Comparison of ENCODE assay signal across 28 cellular contexts in genomic region chr12:111907740-111908139, GRCh38.
"Had no signal": no experiment of that assay in that cellular context is flagged by ENCODE, and none has a peak within 500 bp of the region (broad histone marks: within the 10 kb centered on the region; RNA-seq: fewer than 3 reads in every experiment).

No MANE protein-coding gene starts in this region.

- DNase-seq: colonic mucosa; cortex of kidney; dermis blood vessel endothelial cell; dorsolateral prefrontal cortex; effector CD4-positive, alpha-beta T cell; effector CD8-positive, alpha-beta T cell; effector memory CD4-positive, alpha-beta T cell; effector memory CD8-positive, alpha-beta T cell; endodermal cell; erythroblast; esophagus squamous epithelium; foreskin fibroblast; foreskin keratinocyte; foreskin melanocyte; gastrocnemius medialis; glutamatergic neuron; head of caudate nucleus; heart left ventricle; heart right ventricle had no signal

- H3K36me3 ChIP-seq: gastrocnemius medialis, gastroesophageal sphincter had no signal

- H3K27me3 Mint-ChIP-seq: dendritic cell treated with granulocyte-macrophage colony-stimulating factor and Interleukin-4, amounts not matched to agents 40 ng/mL and 50 ng/mL, for 4 days; effector memory CD8-positive, alpha-beta T cell had no signal

- H3K27me3 ChIP-seq: colonic mucosa, dorsolateral prefrontal cortex, esophagus muscularis mucosa, esophagus squamous epithelium, foreskin keratinocyte, gastrocnemius medialis, gastroesophageal sphincter, heart left ventricle, heart right ventricle had no signal

- ATAC-seq: effector memory CD8-positive, alpha-beta T cell; esophagus mucosa; foreskin keratinocyte; gastrocnemius medialis; gastroesophageal sphincter; heart left ventricle; heart right ventricle had no signal

- H3K4me3 ChIP-seq: colonic mucosa, coronary artery, dorsolateral prefrontal cortex, esophagus muscularis mucosa, esophagus squamous epithelium, gastrocnemius medialis, gastroesophageal sphincter, heart left ventricle, heart right ventricle had no signal

- H3K9me3 ChIP-seq: colonic mucosa, esophagus muscularis mucosa, gastrocnemius medialis, gastroesophageal sphincter had no signal

- FAIRE-seq: endometrium, endothelial cell of umbilical vein, frontal cortex had no signal

- H3K4me1 ChIP-seq: colonic mucosa, esophagus muscularis mucosa, esophagus squamous epithelium, foreskin keratinocyte, gastrocnemius medialis, gastroesophageal sphincter, heart left ventricle, heart right ventricle had no signal

- H3K27ac ChIP-seq: colonic mucosa, coronary artery, dorsolateral prefrontal cortex, epithelial cell of prostate, esophagus muscularis mucosa, esophagus squamous epithelium, foreskin keratinocyte, gastrocnemius medialis, gastroesophageal sphincter, heart left ventricle, heart right ventricle had no signal

- H3K4me3 Mint-ChIP-seq: dendritic cell treated with granulocyte-macrophage colony-stimulating factor and Interleukin-4, amounts not matched to agents 40 ng/mL and 50 ng/mL, for 4 days; effector memory CD8-positive, alpha-beta T cell; endodermal cell had no signal

- H3K27ac Mint-ChIP-seq: dendritic cell treated with granulocyte-macrophage colony-stimulating factor and Interleukin-4, amounts not matched to agents 40 ng/mL and 50 ng/mL, for 4 days; effector memory CD8-positive, alpha-beta T cell; endodermal cell had no signal
